9 cellular contexts compared by ENCODE assay signal in genomic region chr6:125201961-125202729, GRCh38. TPM values are rescaled to one million over a fixed set of nuclear protein-coding genes. Genes with fewer than 3 reads are reported as not detected.
DNase-seq lines count a peak whose midpoint lies in the region; ATAC-seq and TF ChIP-seq lines count a peak whose summit lies in the region.
"Had no signal": no experiment of that assay in that cellular context is flagged by ENCODE, and none has a peak within 500 bp of the region (broad histone marks: within the 10 kb centered on the region; RNA-seq: fewer than 3 reads in every experiment).

No MANE protein-coding gene starts in this region.

- H3K36me3 ChIP-seq in HCT116 (ENCODE audit: control insufficient read depth in 1 of 2, insufficient read depth in 2 of 2, low read length in 2 of 2) = no peaks in the 10 kb centered on the region
- H3K36me3 ChIP-seq in right atrium auricular region = no peaks in the 10 kb centered on the region
- H3K36me3 ChIP-seq in smooth muscle cell (ENCODE audit: low read depth) = no peaks in the 10 kb centered on the region

- no peaks in the 10 kb centered on the region for H3K4me1 Mint-ChIP-seq in immature natural killer cell
- H3K4me1 Mint-ChIP-seq: activated naive CD8-positive, alpha-beta T cell treated with anti-CD3 and anti-CD28 coated beads for 36 hours had no signal

- POLR2A ChIA-PET in HCT116 (lab: Charles Lee) = interaction anchor here (0.7 to 1.2 kb wide), 7 partner anchors 8 to 275 kb away, joined by 3 to 6 read pairs (median 3); no protein-coding TSS in a partner anchor

- no peak overlapping the region for H3K27ac Mint-ChIP-seq in immature natural killer cell
- H3K27ac Mint-ChIP-seq: activated naive CD8-positive, alpha-beta T cell treated with anti-CD3 and anti-CD28 coated beads for 36 hours had no signal

- H3K9me3 ChIP-seq in HCT116 (ENCODE audit: control insufficient read depth in 1 of 2, insufficient read depth in 1 of 2, low read depth in 1 of 2, low read length in 2 of 2) (no peaks in the 10 kb centered on the region), right atrium auricular region (no peaks in the 10 kb centered on the region), smooth muscle cell (replicated peaks; ENCODE audit: low read depth) (no peaks in the 10 kb centered on the region)

- no peak for TF ChIP-seq POLR2A in HCT116 (IDR thresholded peaks at IDR 0.05; ENCODE audit: borderline replicate concordance, extremely low read depth, insufficient read depth, insufficient read length)

- H3K4me2 ChIP-seq in HCT116 (ENCODE audit: low read length) = peak overlapping the region; percentile 75
- peak overlapping the region; percentile 67 for H3K4me2 ChIP-seq in smooth muscle cell

- no peaks in the 10 kb centered on the region for H4K20me1 ChIP-seq in HCT116 (ENCODE audit: insufficient read depth)
- H4K20me1 ChIP-seq in smooth muscle cell (ENCODE audit: low read depth) = no peaks in the 10 kb centered on the region

- RAD21 ChIA-PET in HCT116 (lab: Charles Lee; ENCODE audit: low non-redundant PET in 1 of 2, low total read pairs in 2 of 2, uncharacterized antibody in 2 of 2, unreplicated experiment in 2 of 2) = interaction anchor here in 1 of 2 experiments (0.6 kb wide), 1 partner anchor 99 kb away, joined by 3 read pairs; the partner anchor contains the start of gene HDDC2

- H3K27ac ChIP-seq in HCT116 (ENCODE audit: low read depth, low read length) = peak overlapping the region; percentile 57; the same call in 1 of the 2 replicates
- H3K27ac ChIP-seq in right atrium auricular region = peak overlapping the region; percentile 8 to 34
- H3K27ac ChIP-seq in smooth muscle cell (ENCODE audit: low read depth) = peak overlapping the region; percentile 80

- no peak overlapping the region for H3K4me3 Mint-ChIP-seq in immature natural killer cell
- H3K4me3 Mint-ChIP-seq: activated naive CD8-positive, alpha-beta T cell treated with anti-CD3 and anti-CD28 coated beads for 36 hours had no signal

- no peaks in the 10 kb centered on the region for H3K27me3 ChIP-seq in HCT116 (ENCODE audit: insufficient read depth, low read length)
- H3K27me3 ChIP-seq in right atrium auricular region = no peaks in the 10 kb centered on the region
- H3K27me3 ChIP-seq in smooth muscle cell (ENCODE audit: low read depth) = no peaks in the 10 kb centered on the region

- H3F3A ChIP-seq in smooth muscle cell (ENCODE audit: low read depth) = peaks cover 22% of the 10 kb centered on the region

- H3K9me2 ChIP-seq in HCT116 (ENCODE audit: insufficient read depth) = no peaks in the 10 kb centered on the region

- 15% methylated on average over 7 of the region's 7 CpGs for WGBS in smooth muscle cell (ENCODE audit: low lambda C conversion rate)

- intact Hi-C loops in HCT116 (cut with micrococcal nuclease) = no loop called here

- peak overlapping the region; percentile 33 for H3K9ac ChIP-seq in HCT116 (ENCODE audit: low read length)
- no peak overlapping the region for H3K9ac ChIP-seq in smooth muscle cell (ENCODE audit: low read depth)

- CTCF ChIA-PET in HCT116 (lab: Charles Lee) = interaction anchor here (1.2 to 1.4 kb wide), 3 partner anchors 8 to 48 kb away, joined by 4 to 6 read pairs (median 4); partner anchors contain the start of gene TPD52L1

- no peak for TF ChIP-seq CTCF in HCT116 (IDR thresholded peaks at IDR 0.05 in 2 of 3, conservative IDR thresholded peaks at IDR 0.05 in 1 of 3; ENCODE audit: borderline replicate concordance in 1 of 3, insufficient read depth in 1 of 3, low read depth in 2 of 3, low read length in 2 of 3)
- no peak for TF ChIP-seq CTCF in right atrium auricular region (IDR thresholded peaks at IDR 0.05)
- TF ChIP-seq CTCF in smooth muscle cell (IDR thresholded peaks at IDR 0.05; ENCODE audit: borderline replicate concordance, insufficient read depth, poor library complexity, severe bottlenecking) = no peak

- H3K4me1 ChIP-seq in HCT116 (ENCODE audit: control insufficient read depth in 1 of 2, insufficient read depth in 2 of 2, low read length in 2 of 2) (peaks cover 46 to 51% of the 10 kb centered on the region in 2 experiments), right atrium auricular region (peaks cover 0 to 35% of the 10 kb centered on the region in 2 donors), smooth muscle cell (ENCODE audit: low read depth) (peaks cover 17% of the 10 kb centered on the region)

- H3K4me3 ChIP-seq in HCT116 (replicated peaks in 1 of 2; ENCODE audit: low read depth in 1 of 2, low read length in 2 of 2) = peak overlapping the region; percentile 8 to 32; a peak in 3 of 4 replicates
- no peak overlapping the region for H3K4me3 ChIP-seq in right atrium auricular region
- no peak overlapping the region for H3K4me3 ChIP-seq in smooth muscle cell

- no TSS peak for BruUV-seq in HCT116 (replicated peaks; lab: Mats Ljungman, UMichigan)

- ATAC-seq in HCT116 = peak; percentile 87

- H3K9me3 Mint-ChIP-seq in immature natural killer cell = no peaks in the 10 kb centered on the region
- H3K9me3 Mint-ChIP-seq: activated naive CD8-positive, alpha-beta T cell treated with anti-CD3 and anti-CD28 coated beads for 36 hours had no signal

- DNase-seq in HCT116 (ENCODE audit: low read depth, low spot score) (peak; percentile 81), SW480 (ENCODE audit: low spot score) (peak; percentile 21), right atrium auricular region (ENCODE audit: low spot score) (peak; percentile 66), smooth muscle cell (lab: John Stamatoyannopoulos, UW; ENCODE audit: unreplicated experiment) (peak; percentile 37), globus pallidus (ENCODE audit: low spot score) (no peak), immature natural killer cell (no peak), middle frontal gyrus (ENCODE audit: extremely low spot score, low spot score) (no peak), NCI-H2107 (lab: John Stamatoyannopoulos, UW) (no peak)
- DNase-seq: activated naive CD8-positive, alpha-beta T cell treated with anti-CD3 and anti-CD28 coated beads for 36 hours had no signal

- H2AFZ ChIP-seq in HCT116 (ENCODE audit: low read depth, low read length, poor library complexity, severe bottlenecking) (peak overlapping the region; percentile 27), smooth muscle cell (ENCODE audit: low read depth) (peak overlapping the region; percentile 60)

- peak; percentile 37; the same call in 1 of the 2 replicates for TF ChIP-seq RAD21 in HCT116 (IDR thresholded peaks at IDR 0.05; ENCODE audit: low read depth)

- peaks cover 0 to 2% (median 0%) of the 10 kb centered on the region in 3 donors for H3K27me3 Mint-ChIP-seq in immature natural killer cell (ENCODE audit: low read depth in 3 of 3)

- no peaks in the 10 kb centered on the region for H3K79me2 ChIP-seq in HCT116 (ENCODE audit: insufficient read depth, low read length)
- no peaks in the 10 kb centered on the region for H3K79me2 ChIP-seq in smooth muscle cell (ENCODE audit: low read depth)

- H3K36me3 Mint-ChIP-seq in immature natural killer cell = no peaks in the 10 kb centered on the region
- H3K36me3 Mint-ChIP-seq: activated naive CD8-positive, alpha-beta T cell treated with anti-CD3 and anti-CD28 coated beads for 36 hours had no signal

TF ChIP-seq in HCT116, 20 proteins besides CTCF, POLR2A, EP300 and RAD21 (continues in another document):
- TF ChIP-seq CBX3 (IDR thresholded peaks at IDR 0.05; ENCODE audit: low read depth) = peak; percentile 80
- peak; percentile 97 for TF ChIP-seq CEBPB (IDR thresholded peaks at IDR 0.05; ENCODE audit: low read depth)
- no peak for TF ChIP-seq ELF1 (IDR thresholded peaks at IDR 0.05; ENCODE audit: borderline replicate concordance, low read depth)
- TF ChIP-seq MAX (IDR thresholded peaks at IDR 0.05) = peak; percentile 65
- TF ChIP-seq, protein P1, sequence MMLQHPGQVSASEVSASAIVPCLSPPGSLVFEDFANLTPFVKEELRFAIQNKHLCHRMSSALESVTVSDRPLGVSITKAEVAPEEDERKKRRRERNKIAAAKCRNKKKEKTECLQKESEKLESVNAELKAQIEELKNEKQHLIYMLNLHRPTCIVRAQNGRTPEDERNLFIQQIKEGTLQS (IDR thresholded peaks at IDR 0.05) = peak; percentile 95
- no peak for TF ChIP-seq ZFX (IDR thresholded peaks at IDR 0.05)
- peak; percentile 68 for TF ChIP-seq SIN3A (IDR thresholded peaks at IDR 0.05; ENCODE audit: low read depth)
- peak; percentile 82 for TF ChIP-seq FOSL1 (IDR thresholded peaks at IDR 0.05; ENCODE audit: low read depth)
- TF ChIP-seq, protein P2, sequence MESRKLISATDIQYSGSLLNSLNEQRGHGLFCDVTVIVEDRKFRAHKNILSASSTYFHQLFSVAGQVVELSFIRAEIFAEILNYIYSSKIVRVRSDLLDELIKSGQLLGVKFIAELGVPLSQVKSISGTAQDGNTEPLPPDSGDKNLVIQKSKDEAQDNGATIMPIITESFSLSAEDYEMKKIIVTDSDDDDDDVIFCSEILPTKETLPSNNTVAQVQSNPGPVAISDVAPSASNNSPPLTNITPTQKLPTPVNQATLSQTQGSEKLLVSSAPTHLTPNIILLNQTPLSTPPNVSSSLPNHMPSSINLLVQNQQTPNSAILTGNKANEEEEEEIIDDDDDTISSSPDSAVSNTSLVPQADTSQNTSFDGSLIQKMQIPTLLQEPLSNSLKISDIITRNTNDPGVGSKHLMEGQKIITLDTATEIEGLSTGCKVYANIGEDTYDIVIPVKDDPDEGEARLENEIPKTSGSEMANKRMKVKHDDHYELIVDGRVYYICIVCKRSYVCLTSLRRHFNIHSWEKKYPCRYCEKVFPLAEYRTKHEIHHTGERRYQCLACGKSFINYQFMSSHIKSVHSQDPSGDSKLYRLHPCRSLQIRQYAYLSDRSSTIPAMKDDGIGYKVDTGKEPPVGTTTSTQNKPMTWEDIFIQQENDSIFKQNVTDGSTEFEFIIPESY (IDR thresholded peaks at IDR 0.05; ENCODE audit: extremely low read depth, insufficient replicate concordance, low read length) = no peak
- TF ChIP-seq YY1 (IDR thresholded peaks at IDR 0.05; ENCODE audit: extremely low read depth, insufficient replicate concordance, low read depth, low read length) = no peak
- peak; percentile 73 for TF ChIP-seq SP1 (IDR thresholded peaks at IDR 0.05; ENCODE audit: low read depth)
- TF ChIP-seq ZNF274 (IDR thresholded peaks at IDR 0.05; ENCODE audit: low read depth, low read length) = no peak
- TF ChIP-seq TCF7L2 (IDR thresholded peaks at IDR 0.05; ENCODE audit: borderline replicate concordance, extremely low read depth, insufficient read depth, insufficient read length) = peak; percentile 35
- TF ChIP-seq JUND (IDR thresholded peaks at IDR 0.05) = peak; percentile 79
- peak; percentile 65 for TF ChIP-seq POLR2AphosphoS5 (IDR thresholded peaks at IDR 0.05; ENCODE audit: low read depth, low read length)

RNA-seq across cellular contexts. Expression of gene TPD52L1, which starts 48.6 kb away (rescaled TPM):
- 64.1 TPM for total RNA-seq in HCT116 (2021; ENCODE audit: unreplicated experiment)
- polyA plus RNA-seq in HCT116 (2012) = 86.8 and 90.6 TPM in 2 replicates
- total RNA-seq in right atrium auricular region = 10 to 100 TPM; 29.4 to 96.7 TPM
- total RNA-seq in smooth muscle cell = 44.5 and 65.8 TPM in 2 replicates
- polyA plus RNA-seq in smooth muscle cell = 15.3 and 38.5 TPM in 2 replicates
- 1 to 10 TPM; 2.2 to 5.2 (median 4.4) TPM for polyA plus RNA-seq in immature natural killer cell

Comparison
In these comparisons a context has a peak if more than half of its experiments do, and no peak if none do; other contexts are left out.
1. DNase-seq: peak in HCT116 (single experiment), SW480 (single experiment), right atrium auricular region (single experiment) and smooth muscle cell (single experiment); none in globus pallidus (single experiment), immature natural killer cell (0 of 3), middle frontal gyrus (single experiment) and NCI-H2107 (single experiment).
2. H3K27ac ChIP-seq: peak in every context shown above with its lines; median percentile 80 in smooth muscle cell; 57 in HCT116; 21 in right atrium auricular region.
3. H3K4me3 ChIP-seq: peak in HCT116 (2 of 2); none in right atrium auricular region (0 of 2) and smooth muscle cell (single experiment).